ENCODE assay signal across 14 cellular contexts in the genomic region with DNA sequence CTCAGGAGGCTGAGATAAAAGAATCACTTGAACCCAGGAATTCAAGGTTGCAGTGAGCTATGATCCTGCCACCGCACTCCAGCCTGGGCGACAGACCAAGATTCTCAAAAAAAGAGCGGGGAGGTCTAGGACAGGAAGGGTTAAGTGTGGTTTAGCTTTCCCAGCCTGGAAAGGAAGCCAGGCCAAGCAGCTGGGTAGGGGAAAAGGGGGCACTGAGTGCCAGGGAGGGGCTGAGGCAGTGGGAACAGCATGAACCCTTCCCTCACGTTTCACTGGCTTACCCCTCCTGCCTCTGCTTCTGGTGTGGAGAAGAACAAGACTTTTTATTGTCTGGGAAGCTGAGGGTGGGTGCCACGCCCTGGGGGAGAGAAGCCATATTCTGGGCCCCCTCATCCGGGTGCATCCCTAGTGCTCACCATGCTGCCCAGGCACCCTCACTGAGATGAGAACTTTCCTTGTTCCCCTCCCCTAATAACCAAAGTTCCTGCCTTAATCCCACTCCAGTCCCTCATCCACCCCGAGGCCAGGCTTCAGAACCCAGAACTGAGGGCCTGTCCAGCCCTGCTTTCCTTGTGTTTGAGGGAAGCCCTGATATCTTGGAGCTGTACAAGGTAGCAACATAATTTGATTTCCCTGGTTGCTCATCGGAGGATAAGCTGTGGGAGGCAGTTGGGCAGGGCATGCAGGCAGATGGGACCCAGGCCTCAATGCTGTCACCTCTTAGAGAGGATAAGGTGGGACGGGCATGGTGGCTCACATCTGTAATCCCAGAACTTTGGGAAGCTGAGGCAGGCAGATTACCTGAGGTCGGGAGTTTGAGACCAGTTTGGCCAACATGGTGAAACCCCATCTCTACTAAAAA. TPM values are rescaled to one million over a fixed set of nuclear protein-coding genes. Genes with fewer than 3 reads are reported as not detected.
DNase-seq lines count a peak whose midpoint lies in the region; ATAC-seq, FAIRE-seq and TF ChIP-seq lines count a peak whose summit lies in the region.
"Had no signal": no experiment of that assay in that cellular context is flagged by ENCODE, and none has a peak within 500 bp of the region (broad histone marks: within the 10 kb centered on the region; RNA-seq: fewer than 3 reads in every experiment).

No MANE protein-coding gene starts in this region.

- H2BK120ac ChIP-seq in H1 (replicated peaks; ENCODE audit: low read depth, low read length): no peak overlapping the region

- no peak overlapping the region for H3K4ac ChIP-seq in H1 (replicated peaks; ENCODE audit: insufficient read length, low read depth, low read length)

- peaks cover 7 to 8% of the 10 kb centered on the region in 2 experiments for H4K20me1 ChIP-seq in H1 (replicated peaks in 1 of 2; ENCODE audit: control insufficient read depth in 1 of 2, insufficient read depth in 2 of 2, low read length in 2 of 2)

- H2BK20ac ChIP-seq in H1 (ENCODE audit: low read length): no peak overlapping the region

- H2AK5ac ChIP-seq in H1 (ENCODE audit: low read depth, low read length): peak overlapping the region; percentile 40; the same call in 1 of the 2 replicates

- no peak overlapping the region for H3K14ac ChIP-seq in H1 (ENCODE audit: insufficient read length)

- H3K9me3 ChIP-seq in Panc1 (ENCODE audit: control insufficient read depth, insufficient read depth, low read depth, low read length): no peaks in the 10 kb centered on the region
- no peaks in the 10 kb centered on the region for H3K9me3 ChIP-seq in H1 (ENCODE audit: insufficient read depth in 2 of 2, low read depth in 1 of 2, low read length in 1 of 2)
- no peaks in the 10 kb centered on the region for H3K9me3 ChIP-seq in prostate gland
- H3K9me3 ChIP-seq: Peyer's patch had no signal

- ATAC-seq in Panc1 (no peak), GM19452 (IDR thresholded peaks at IDR 0.05; ENCODE audit: unreplicated experiment) (no peak)
- ATAC-seq: GM23338 had no signal

- H4K8ac ChIP-seq in H1 (ENCODE audit: extremely low read depth, insufficient read depth, low read length): no peak overlapping the region

- DNase-seq in Ammon's horn (ENCODE audit: low spot score) (peak; percentile 46), Panc1 (ENCODE audit: low read depth, low spot score) (no peak), H1 (ENCODE audit: low read depth in 1 of 2, low spot score in 2 of 2) (no peak), prostate gland (ENCODE audit: low spot score) (no peak), posterior vena cava (ENCODE audit: low spot score) (no peak), D721Med (ENCODE audit: insufficient read length, low spot score) (no peak), HuH-7.5 (ENCODE audit: low spot score) (no peak)
- DNase-seq: activated B cell treated with CpG ODN at 0.5 μM for 24 hours; activated gamma-delta T cell; NCI-H2081 treated with DMSO at 0.1 percent for 48 hours; Peyer's patch; stimulated activated naive CD4-positive, alpha-beta T cell had no signal

- TF ChIP-seq POLR2A in H1 (IDR thresholded peaks at IDR 0.05; ENCODE audit: control extremely low read depth in 1 of 2, low read depth in 2 of 2, low read length in 2 of 2) (no peak), prostate gland (IDR thresholded peaks at IDR 0.05) (no peak)

- CTCF ChIA-PET in Panc1 (lab: Charles Lee) (interaction anchor here (0.5 to 1.3 kb wide), 2 partner anchors 7 to 17 kb away, joined by 3 to 5 read pairs; no protein-coding TSS in a partner anchor), H1 (lab: Charles Lee; ENCODE audit: partially characterized antibody) (interaction anchor here (1.0 to 42.4 kb wide), 6 partner anchors 14 to 113 kb away, joined by 3 to 1994 read pairs (median 6); a partner anchor contains a TSS)

- no peak overlapping the region for H2AFZ ChIP-seq in H1 (ENCODE audit: low read length)
- H2AFZ ChIP-seq: GM23338 had no signal

- H3K27me3 ChIP-seq in Panc1 (ENCODE audit: control insufficient read depth, insufficient read depth, low read length): no peaks in the 10 kb centered on the region
- H3K27me3 ChIP-seq in H1 (replicated peaks in 1 of 4; ENCODE audit: control insufficient read depth in 3 of 4, extremely low read depth in 1 of 4, insufficient read depth in 3 of 4, low read length in 3 of 4): peaks cover 0 to 2% (median 0%) of the 10 kb centered on the region in 4 experiments; a peak in 1 of 7 replicates
- H3K27me3 ChIP-seq in prostate gland (replicated peaks; ENCODE audit: insufficient read depth): no peaks in the 10 kb centered on the region
- H3K27me3 ChIP-seq: Peyer's patch had no signal

- no peak overlapping the region for H3K23ac ChIP-seq in H1 (ENCODE audit: insufficient read length)

- TF ChIP-seq EP300 in H1 (IDR thresholded peaks at IDR 0.05; ENCODE audit: borderline replicate concordance in 1 of 2, low read depth in 2 of 2, low read length in 2 of 2): no peak

- H3K36me3 ChIP-seq in Panc1 (ENCODE audit: control insufficient read depth, insufficient read depth, low read length) (peaks cover 6% of the 10 kb centered on the region; the same call in 1 of the 2 replicates), H1 (ENCODE audit: control insufficient read depth in 2 of 4, insufficient read depth in 4 of 4, low read length in 3 of 4) (no peaks in the 10 kb centered on the region), prostate gland (no peaks in the 10 kb centered on the region)
- H3K36me3 ChIP-seq: Peyer's patch had no signal

- intact Hi-C loops in Panc1 (cut with micrococcal nuclease; ENCODE audit: unreplicated experiment): no loop called here
- intact Hi-C loops in prostate gland (cut with DNase I): no loop called here
- intact Hi-C loops in posterior vena cava (cut with DNase I): no loop called here

- TF ChIP-seq CTCF in Panc1 (IDR thresholded peaks at IDR 0.05): no peak
- TF ChIP-seq CTCF in H1 (IDR thresholded peaks at IDR 0.05; ENCODE audit: control extremely low read depth in 1 of 3, insufficient read depth in 1 of 3, low read depth in 1 of 3, low read length in 3 of 3): no peak
- TF ChIP-seq CTCF in prostate gland (IDR thresholded peaks at IDR 0.05): no peak
- TF ChIP-seq CTCF in D721Med (IDR thresholded peaks at IDR 0.05; ENCODE audit: insufficient read depth, missing control alignments): no peak

- H3K27ac ChIP-seq in Panc1 (ENCODE audit: low read length): peak overlapping the region; percentile 96
- no peak overlapping the region for H3K27ac ChIP-seq in H1 (ENCODE audit: low read depth, low read length)
- peak overlapping the region; percentile 42 to 92 for H3K27ac ChIP-seq in prostate gland

- no peaks in the 10 kb centered on the region; a peak in 1 of 4 replicates for H3K79me2 ChIP-seq in H1 (ENCODE audit: control insufficient read depth in 1 of 2, insufficient read depth in 2 of 2, low read length in 2 of 2)

- in situ Hi-C loops in Panc1 (cut with HindIII; ENCODE audit: low pct_unique_long_range_greater_than_20kb, low sequenced_read_pairs): no loop called here

- WGBS in H1 (ENCODE audit: extremely low coverage in 1 of 2, insufficient coverage in 1 of 2, insufficient read length in 1 of 2, insufficient replicate concordance in 2 of 2, low coverage in 1 of 2, low lambda C conversion rate in 2 of 2, missing lambda C conversion rate in 1 of 2), 2 experiments: 87% methylated on average over 10 of the region's 10 CpGs; no CpG with 5 or more reads in 1 of the 2 experiments
- 39% methylated on average over 10 of the region's 10 CpGs for WGBS in prostate gland

- H4K5ac ChIP-seq in H1 (ENCODE audit: insufficient read length, low read depth, low read length): no peak overlapping the region

- H2BK5ac ChIP-seq in H1 (ENCODE audit: low read depth, low read length): no peak overlapping the region

- H3K23me2 ChIP-seq in H1 (ENCODE audit: low read depth, low read length): peaks cover 13% of the 10 kb centered on the region

- H2BK12ac ChIP-seq in H1 (ENCODE audit: low read depth, low read length): peak overlapping the region; percentile 60; the same call in 1 of the 2 replicates

- no peak overlapping the region; a peak in 1 of 4 replicates for H3K4me2 ChIP-seq in H1 (ENCODE audit: insufficient read depth in 1 of 2, low read depth in 2 of 2, low read length in 2 of 2)

- no peak overlapping the region for H4K91ac ChIP-seq in H1 (replicated peaks; ENCODE audit: insufficient read length, low read length)

- BruUV-seq in Panc1 (replicated peaks; lab: Mats Ljungman, UMichigan): no TSS peak

- no peaks in the 10 kb centered on the region for H3K79me1 ChIP-seq in H1 (ENCODE audit: low read depth, low read length)

- H3K4me3 ChIP-seq in Panc1 (ENCODE audit: low read depth in 2 of 2, low read length in 2 of 2) (no peak overlapping the region), H1 (ENCODE audit: extremely low read depth in 1 of 4, insufficient read depth in 2 of 4, low read depth in 3 of 4, low read length in 4 of 4) (no peak overlapping the region), prostate gland (no peak overlapping the region)
- H3K4me3 ChIP-seq: GM23338, Peyer's patch had no signal

- H3K56ac ChIP-seq in H1 (replicated peaks; ENCODE audit: insufficient read length, low read depth, low read length): no peak overlapping the region

- no peak overlapping the region for H3K9ac ChIP-seq in H1 (replicated peaks in 1 of 4; ENCODE audit: extremely low read depth in 1 of 4, low read depth in 3 of 4, low read length in 3 of 4)

- H2BK15ac ChIP-seq in H1 (ENCODE audit: low read length): peak overlapping the region; percentile 53; the same call in 1 of the 2 replicates

- POLR2A ChIA-PET in Panc1 (lab: Charles Lee): interaction anchor here (0.9 to 1.0 kb wide), 2 partner anchors 9 to 12 kb away, joined by 3 read pairs; no protein-coding TSS in a partner anchor
- POLR2A ChIA-PET in H1 (lab: Charles Lee; ENCODE audit: partially characterized antibody): interaction anchor here (0.6 to 28.0 kb wide), 7 partner anchors 8 to 81 kb away, joined by 3 to 763 read pairs (median 3); a partner anchor contains a TSS

- FAIRE-seq in H1 (lab: Jason Lieb, UNC) (no peak), D721Med (lab: Jason Lieb, UNC) (no peak)

- no peak overlapping the region for H3K18ac ChIP-seq in H1 (ENCODE audit: extremely low read depth, low read length)

- H3K4me1 ChIP-seq in Panc1 (ENCODE audit: control insufficient read depth, insufficient read depth, low read length): peaks cover 32% of the 10 kb centered on the region
- peaks cover 3 to 16% (median 12%) of the 10 kb centered on the region in 4 experiments for H3K4me1 ChIP-seq in H1 (replicated peaks in 1 of 4; ENCODE audit: control insufficient read depth in 3 of 4, insufficient read depth in 4 of 4, low read length in 3 of 4)
- peaks cover 15% of the 10 kb centered on the region for H3K4me1 ChIP-seq in prostate gland (replicated peaks)

- TF ChIP-seq RAD21 in H1 (IDR thresholded peaks at IDR 0.05 in 1 of 2, conservative IDR thresholded peaks at IDR 0.05 in 1 of 2; ENCODE audit: low read depth in 2 of 2, low read length in 2 of 2): no peak

RNA-seq across cellular contexts. Expression of a gene that starts 2.0 kb away (rescaled TPM):
- 691 TPM for total RNA-seq in Panc1 (2021; ENCODE audit: unreplicated experiment)
- polyA plus RNA-seq in Panc1 (2012; ENCODE audit: insufficient read length): 726 TPM
- 46.8 and 48.0 TPM in 2 replicates for total RNA-seq in H1 (2021; fragmentation: NEBNext Ultra II Directional; extraction: Animal tissue kit (Norgen Biotek cat#: 25700))
- polyA plus RNA-seq in H1 (2011; rRNA removed): 25.8 and 38.3 TPM in 2 replicates
- 33.6 TPM for polyA plus RNA-seq in H1 (2011; cell fraction: cytosol; rRNA removed)
- polyA plus RNA-seq in H1 (2011; cell fraction: nucleus; rRNA removed): 78.1 TPM
- polyA plus RNA-seq in H1 (2012, experiment 1 of 2): 36.7 to 43.4 TPM (median 39.1 TPM) in 4 replicates
- 56.7 TPM for polyA plus RNA-seq in H1 (2012, experiment 2 of 2)
- 34.7 TPM for polyA plus RNA-seq in H1 (2013, experiment 1 of 2)
- polyA plus RNA-seq in H1 (2013, experiment 2 of 2): 32.6 TPM
- 15.1 and 20.9 TPM in 2 replicates for polyA minus RNA-seq in H1 (2011; rRNA and poly(A)+ RNA removed)
- 33.7 TPM for polyA minus RNA-seq in H1 (2011; cell fraction: cytosol; rRNA and poly(A)+ RNA removed)
- 28.1 TPM for polyA minus RNA-seq in H1 (2011; cell fraction: nucleus; rRNA and poly(A)+ RNA removed)
- total RNA-seq in prostate gland: 100 to 1,000 TPM; 227 to 265 TPM
- total RNA-seq in posterior vena cava: 100 to 1,000 TPM; 500 to 599 TPM

RNA-seq across cellular contexts. Expression of a gene that starts 30.2 kb away (rescaled TPM):
- total RNA-seq in Panc1 (2021; ENCODE audit: unreplicated experiment) (15.8 TPM), prostate gland (1 to 10 TPM; 3.3 to 5.7 TPM), posterior vena cava (under 1 TPM; 0.23 to 0.76 TPM)
- 33.1 TPM for polyA plus RNA-seq in Panc1 (2012; ENCODE audit: insufficient read length)
- total RNA-seq in H1 (2021; fragmentation: NEBNext Ultra II Directional; extraction: Animal tissue kit (Norgen Biotek cat#: 25700)): 52.4 and 54.7 TPM in 2 replicates
- 34.1 and 43.5 TPM in 2 replicates for polyA plus RNA-seq in H1 (2011; rRNA removed)
- polyA plus RNA-seq in H1 (2011; cell fraction: cytosol; rRNA removed): 30.7 TPM
- 122 TPM for polyA plus RNA-seq in H1 (2011; cell fraction: nucleus; rRNA removed)
- 42.2 to 51.4 TPM (median 46.7 TPM) in 4 replicates for polyA plus RNA-seq in H1 (2012, experiment 1 of 2)
- 37.7 TPM for polyA plus RNA-seq in H1 (2012, experiment 2 of 2)
- polyA plus RNA-seq in H1 (2013, experiment 1 of 2): 50.4 TPM
- polyA plus RNA-seq in H1 (2013, experiment 2 of 2): 45.1 TPM
- polyA minus RNA-seq in H1 (2011; rRNA and poly(A)+ RNA removed): 43.0 and 47.3 TPM in 2 replicates
- 55.2 TPM for polyA minus RNA-seq in H1 (2011; cell fraction: cytosol; rRNA and poly(A)+ RNA removed)
- polyA minus RNA-seq in H1 (2011; cell fraction: nucleus; rRNA and poly(A)+ RNA removed): 107 TPM

RNA-seq across cellular contexts. Expression of a gene that starts 40.9 kb away (rescaled TPM):
- total RNA-seq in Panc1 (2021; ENCODE audit: unreplicated experiment) (0.21 TPM), prostate gland (10 to 100 TPM; 22.9 to 44.9 TPM), posterior vena cava (1 to 10 TPM; 5.8 to 8.0 TPM)
- 0.22 TPM for polyA plus RNA-seq in Panc1 (2012; ENCODE audit: insufficient read length)
- 5.9 and 7.3 TPM in 2 replicates for total RNA-seq in H1 (2021; fragmentation: NEBNext Ultra II Directional; extraction: Animal tissue kit (Norgen Biotek cat#: 25700))
- polyA plus RNA-seq in H1 (2011; rRNA removed): 10.6 and 12.0 TPM in 2 replicates
- polyA plus RNA-seq in H1 (2011; cell fraction: cytosol; rRNA removed): 10.3 TPM
- 27.7 TPM for polyA plus RNA-seq in H1 (2011; cell fraction: nucleus; rRNA removed)
- polyA plus RNA-seq in H1 (2012, experiment 1 of 2): 5.9 to 11.9 TPM (median 8.7 TPM) in 4 replicates
- polyA plus RNA-seq in H1 (2012, experiment 2 of 2): 6.4 TPM
- polyA plus RNA-seq in H1 (2013, experiment 1 of 2): 6.5 TPM
- polyA plus RNA-seq in H1 (2013, experiment 2 of 2): 6.3 TPM
- 11.9 TPM in 2 replicates for polyA minus RNA-seq in H1 (2011; rRNA and poly(A)+ RNA removed)
- 12.0 TPM for polyA minus RNA-seq in H1 (2011; cell fraction: cytosol; rRNA and poly(A)+ RNA removed)
- 15.1 TPM for polyA minus RNA-seq in H1 (2011; cell fraction: nucleus; rRNA and poly(A)+ RNA removed)

RNA-seq across cellular contexts. Expression of a gene that starts 51.5 kb away (rescaled TPM):
- total RNA-seq in Panc1 (2021; ENCODE audit: unreplicated experiment) (not detected), prostate gland (100 to 1,000 TPM in 1 of 2 donors, 10 to 100 TPM in 1; 33.5 to 100 TPM), posterior vena cava (not detected)
- not detected for polyA plus RNA-seq in Panc1 (2012; ENCODE audit: insufficient read length)
- 34.8 and 38.5 TPM in 2 replicates for total RNA-seq in H1 (2021; fragmentation: NEBNext Ultra II Directional; extraction: Animal tissue kit (Norgen Biotek cat#: 25700))
- polyA plus RNA-seq in H1 (2011; rRNA removed): 98.2 and 117 TPM in 2 replicates
- 110 TPM for polyA plus RNA-seq in H1 (2011; cell fraction: cytosol; rRNA removed)
- 61.3 TPM for polyA plus RNA-seq in H1 (2011; cell fraction: nucleus; rRNA removed)
- 66.9 to 78.3 TPM (median 74.1 TPM) in 4 replicates for polyA plus RNA-seq in H1 (2012, experiment 1 of 2)
- 91.5 TPM for polyA plus RNA-seq in H1 (2012, experiment 2 of 2)
- polyA plus RNA-seq in H1 (2013, experiment 1 of 2): 48.0 TPM
- 50.7 TPM for polyA plus RNA-seq in H1 (2013, experiment 2 of 2)
- 50.6 and 52.5 TPM in 2 replicates for polyA minus RNA-seq in H1 (2011; rRNA and poly(A)+ RNA removed)
- 24.8 TPM for polyA minus RNA-seq in H1 (2011; cell fraction: cytosol; rRNA and poly(A)+ RNA removed)
- polyA minus RNA-seq in H1 (2011; cell fraction: nucleus; rRNA and poly(A)+ RNA removed): 19.2 TPM

RNA-seq across cellular contexts. Expression of a gene that starts 57.9 kb away (rescaled TPM):
- total RNA-seq in Panc1 (2021; ENCODE audit: unreplicated experiment) (63.4 TPM), prostate gland (10 to 100 TPM; 48.0 to 91.4 TPM), posterior vena cava (10 to 100 TPM; 34.7 to 38.4 TPM)
- 111 TPM for polyA plus RNA-seq in Panc1 (2012; ENCODE audit: insufficient read length)
- total RNA-seq in H1 (2021; fragmentation: NEBNext Ultra II Directional; extraction: Animal tissue kit (Norgen Biotek cat#: 25700)): 50.5 and 54.7 TPM in 2 replicates
- polyA plus RNA-seq in H1 (2011; rRNA removed): 122 and 131 TPM in 2 replicates
- polyA plus RNA-seq in H1 (2011; cell fraction: cytosol; rRNA removed): 109 TPM
- 74.9 TPM for polyA plus RNA-seq in H1 (2011; cell fraction: nucleus; rRNA removed)
- 77.2 to 105 TPM (median 92.7 TPM) in 4 replicates for polyA plus RNA-seq in H1 (2012, experiment 1 of 2)
- 70.5 TPM for polyA plus RNA-seq in H1 (2012, experiment 2 of 2)
- 63.5 TPM for polyA plus RNA-seq in H1 (2013, experiment 1 of 2)
- polyA plus RNA-seq in H1 (2013, experiment 2 of 2): 69.2 TPM
- 18.2 and 23.3 TPM in 2 replicates for polyA minus RNA-seq in H1 (2011; rRNA and poly(A)+ RNA removed)
- polyA minus RNA-seq in H1 (2011; cell fraction: cytosol; rRNA and poly(A)+ RNA removed): 14.1 TPM
- 22.4 TPM for polyA minus RNA-seq in H1 (2011; cell fraction: nucleus; rRNA and poly(A)+ RNA removed)
